9 cellular contexts compared by ENCODE assay signal in the genomic region with DNA sequence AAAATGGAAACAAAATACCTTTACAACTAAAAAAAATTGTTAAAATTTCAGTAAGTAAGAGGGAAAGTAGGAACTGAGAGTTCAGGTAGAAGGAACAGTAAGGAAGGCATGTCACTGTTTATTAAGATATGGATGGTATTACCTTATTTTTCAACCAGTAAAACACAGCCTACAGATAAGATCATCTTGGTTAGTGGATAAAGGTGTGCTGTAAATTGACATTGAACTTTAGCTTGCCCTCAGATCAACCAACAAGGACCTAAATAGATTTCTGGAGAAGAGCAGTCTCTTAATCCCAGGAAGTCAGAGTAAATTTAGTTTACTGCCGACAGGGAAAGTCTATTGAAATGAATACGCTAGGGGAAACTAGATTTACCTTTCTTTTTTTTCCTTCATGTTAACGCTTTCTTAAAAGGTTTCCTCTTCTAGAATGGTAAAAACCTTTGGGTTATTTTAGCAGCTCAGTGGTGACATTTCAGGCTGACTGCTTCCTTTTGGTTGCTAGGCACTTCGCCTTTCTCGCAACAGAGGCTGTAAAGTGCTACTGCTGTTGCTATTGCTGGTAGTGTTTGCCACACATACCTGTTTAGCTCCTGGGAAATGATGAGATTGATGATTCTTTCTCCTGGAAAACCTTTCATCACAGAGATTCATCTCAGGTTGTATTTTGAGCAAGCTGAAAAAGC. TPM values are rescaled to one million over a fixed set of nuclear protein-coding genes. Genes with fewer than 3 reads are reported as not detected.
DNase-seq lines count a peak whose midpoint lies in the region; ATAC-seq and TF ChIP-seq lines count a peak whose summit lies in the region.
"Had no signal": no experiment of that assay in that cellular context is flagged by ENCODE, and none has a peak within 500 bp of the region (broad histone marks: within the 10 kb centered on the region; RNA-seq: fewer than 3 reads in every experiment).

No MANE protein-coding gene starts in this region.

- H3K27ac Mint-ChIP-seq in Caco-2 (ENCODE audit: unreplicated experiment) (peak overlapping the region; percentile 31), Calu3 (ENCODE audit: unreplicated experiment) (no peak overlapping the region)

- H3K9me3 Mint-ChIP-seq in Caco-2 (ENCODE audit: unreplicated experiment) (no peaks in the 10 kb centered on the region), Calu3 (ENCODE audit: low read depth, unreplicated experiment) (no peaks in the 10 kb centered on the region)

- no peak for TF ChIP-seq CTCF in Caco-2 (IDR thresholded peaks at IDR 0.05; ENCODE audit: insufficient read depth in 1 of 2, low read depth in 1 of 2, low read length in 1 of 2, severe bottlenecking in 1 of 2, unreplicated experiment in 1 of 2)
- no peak for TF ChIP-seq CTCF in GM13976 (IDR thresholded peaks at IDR 0.05; ENCODE audit: borderline replicate concordance, control extremely low read depth, extremely low read depth, insufficient read depth, missing control alignments)
- TF ChIP-seq CTCF in Calu3 (IDR thresholded peaks at IDR 0.05; ENCODE audit: unreplicated experiment), result no peak

- H3K4me1 Mint-ChIP-seq in Caco-2 (ENCODE audit: low read depth, unreplicated experiment) (peaks cover 12% of the 10 kb centered on the region), Calu3 (ENCODE audit: low read depth, unreplicated experiment) (peaks cover 12% of the 10 kb centered on the region)

- H3K36me3 Mint-ChIP-seq in Caco-2 (ENCODE audit: insufficient read depth, unreplicated experiment), result no peaks in the 10 kb centered on the region
- no peaks in the 10 kb centered on the region for H3K36me3 Mint-ChIP-seq in Calu3 (ENCODE audit: insufficient read depth, unreplicated experiment)

- no peaks in the 10 kb centered on the region for H3K36me3 ChIP-seq in Caco-2 (ENCODE audit: control insufficient read depth, insufficient read depth, low read length)

- H3K4me3 Mint-ChIP-seq in Caco-2 (ENCODE audit: unreplicated experiment) (no peak overlapping the region), Calu3 (ENCODE audit: low read depth, unreplicated experiment) (no peak overlapping the region)

- no peaks in the 10 kb centered on the region for H3K27me3 ChIP-seq in Caco-2 (replicated peaks; ENCODE audit: control insufficient read depth, insufficient read depth, low read length)

- POLR2A ChIA-PET in Caco-2 (lab: Charles Lee), result interaction anchor here (1.8 kb wide), 1 partner anchor 13 kb away, joined by 12 read pairs; a partner anchor contains a TSS

- in situ Hi-C loops in GM13976 (cut with MboI; ENCODE audit: low sequenced_read_pairs, unreplicated experiment), result no loop called here

- peaks cover 20% of the 10 kb centered on the region for H3K4me1 ChIP-seq in Caco-2

- no peaks in the 10 kb centered on the region for H3K9me3 ChIP-seq in Caco-2

- H3K27me3 Mint-ChIP-seq in Caco-2 (ENCODE audit: insufficient read depth, unreplicated experiment) (no peaks in the 10 kb centered on the region), Calu3 (ENCODE audit: unreplicated experiment) (no peaks in the 10 kb centered on the region)

- H3K4me3 ChIP-seq in Caco-2 (ENCODE audit: low read depth, low read length), result no peak overlapping the region

- CTCF ChIA-PET in Caco-2 (lab: Charles Lee), result no interaction called here
- CTCF ChIA-PET in Calu3 (lab: Charles Lee), result interaction anchor here (0.6 to 1.0 kb wide), 2 partner anchors 13 to 81 kb away, joined by 3 read pairs; a partner anchor contains a TSS

- ATAC-seq in GM21447 (IDR thresholded peaks at IDR 0.05; ENCODE audit: unreplicated experiment), result peak; percentile 79
- no peak for ATAC-seq in HG02970 (IDR thresholded peaks at IDR 0.05; ENCODE audit: low FRiP score, unreplicated experiment)
- ATAC-seq: Panc1 had no signal

- intact Hi-C loops in Caco-2 (cut with micrococcal nuclease; ENCODE audit: unreplicated experiment) (no loop called here), Calu3 (cut with micrococcal nuclease; ENCODE audit: unreplicated experiment) (no loop called here)

- no TSS peak for BruUV-seq in Caco-2 (replicated peaks; lab: Mats Ljungman, UMichigan)
- BruUV-seq in Calu3 (replicated peaks; lab: Mats Ljungman, UMichigan), result no TSS peak

- DNase-seq in Caco-2 (peak in 1 of 2 experiments; percentile 8), T-helper 9 cell (peak; percentile 3), inferior parietal cortex (ENCODE audit: extremely low spot score) (peak; percentile 62), GM13976 (ENCODE audit: low spot score) (no peak), NCI-H2107 (lab: John Stamatoyannopoulos, UW) (no peak), Calu3 (no peak)

RNA-seq across cellular contexts. Expression of a gene that starts 12.9 kb away (rescaled TPM):
- total RNA-seq in Caco-2 (2022) (20.9 and 21.2 TPM in 2 replicates), Calu3 (2022) (10.6 and 12.2 TPM in 2 replicates)

RNA-seq across cellular contexts. Expression of a gene that starts 13.2 kb away (rescaled TPM):
- 26.3 and 26.9 TPM in 2 replicates for total RNA-seq in Caco-2 (2022)
- total RNA-seq in Calu3 (2022), result 36.9 and 38.5 TPM in 2 replicates

Comparison
In these comparisons a context has a peak if more than half of its experiments do, and no peak if none do; other contexts are left out.
1. DNase-seq: peak in T-helper 9 cell (single experiment) and inferior parietal cortex (single experiment); none in GM13976 (single experiment), NCI-H2107 (single experiment) and Calu3 (single experiment).